20 cellular contexts compared by ENCODE assay signal in the genomic region with DNA sequence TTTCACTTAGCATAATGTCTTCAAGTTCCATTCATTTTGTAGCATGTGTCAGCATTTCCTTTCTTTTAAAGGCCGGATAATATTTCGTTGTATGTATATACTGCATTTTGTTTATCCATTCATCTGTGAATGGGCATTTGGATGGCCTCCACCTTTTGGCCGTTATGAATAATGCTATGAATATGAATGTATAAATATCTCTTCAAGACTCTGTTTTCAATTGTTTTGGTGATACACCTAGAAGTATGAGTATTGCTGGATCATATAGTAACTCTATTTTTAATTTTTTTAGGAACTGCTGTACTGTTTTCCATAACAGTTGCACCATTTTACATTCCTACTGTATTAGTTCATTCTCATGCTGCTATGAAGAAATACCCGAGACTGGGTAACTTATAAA.
"Had no signal": no experiment of that assay in that cellular context is flagged by ENCODE, and none has a peak within 500 bp of the region (broad histone marks: within the 10 kb centered on the region; RNA-seq: fewer than 3 reads in every experiment).

No MANE protein-coding gene starts in this region.

- H3K4me2 ChIP-seq: hepatocyte had no signal

- H3K9ac ChIP-seq: parathyroid adenoma had no signal

- H3K27me3 ChIP-seq: body of pancreas, hepatocyte, left lung, tibial artery, uterus had no signal

- H3K4me1 ChIP-seq: body of pancreas, left lung, parathyroid adenoma, uterus had no signal

- H3K4me3 ChIP-seq: body of pancreas, hepatocyte, left lung, mucosa of descending colon, tibial artery, uterus had no signal

- DNase-seq: activated CD4-positive, alpha-beta T cell treated with anti-CD3 and anti-CD28 coated beads, Interleukin-2, amount 10 ng/mL, durations not matched to agents 24 days and 14 days; activated CD4-positive, CD25-positive, alpha-beta regulatory T cell; activated CD8-positive, alpha-beta memory T cell treated with anti-CD3 and anti-CD28 coated beads, Interleukin-2, amount 50 U/mL, for 4 hours; activated CD8-positive, alpha-beta T cell treated with anti-CD3 and anti-CD28 coated beads, Interleukin-2, amount 10 ng/mL, durations not matched to agents 7 days and 5 days; activated effector memory CD4-positive, alpha-beta T cell treated with anti-CD3 and anti-CD28 coated beads, Interleukin-2, amount 50 U/mL, for 16 hours; activated T-cell treated with anti-CD3 and anti-CD28 coated beads, Interleukin-2, amount 50 U/mL, for 48 hours; amygdala; body of pancreas; effector memory CD4-positive, alpha-beta T cell; left lung; mammary epithelial cell; mucosa of descending colon; naive thymus-derived CD4-positive, alpha-beta T cell; stimulated activated CD4-positive, alpha-beta T cell treated with anti-CD3 and anti-CD28 coated beads, Interleukin-15, amount 100 ng/mL, for 24 hours; stimulated activated CD4-positive, alpha-beta T cell treated with anti-CD3 and anti-CD28 coated beads, Interleukin-4, amount 100 ng/mL, for 1 hour; stimulated activated naive B cell treated with anti-CD40 and anti-IgM and Interleukin-4, amounts not matched to agents 10 μg/mL and 1 μg/mL and 100 μg/mL, for 72 hours; tibial artery; uterus had no signal

- H3K27ac ChIP-seq: body of pancreas, hepatocyte, left lung, parathyroid adenoma, tibial artery, uterus had no signal

- H3K36me3 ChIP-seq: left lung, tibial artery, uterus had no signal

- H3K9me3 ChIP-seq: body of pancreas, uterus had no signal

- ATAC-seq: activated CD8-positive, alpha-beta T cell treated with anti-CD3 and anti-CD28 coated beads, Interleukin-2, amount 10 ng/mL, durations not matched to agents 7 days and 5 days; body of pancreas; left lung; mucosa of descending colon; naive thymus-derived CD4-positive, alpha-beta T cell; stimulated activated naive B cell treated with anti-CD40 and anti-IgM and Interleukin-4, amounts not matched to agents 10 μg/mL and 1 μg/mL and 100 μg/mL, for 72 hours had no signal
